25 cellular contexts compared by ENCODE assay signal in the genomic region with DNA sequence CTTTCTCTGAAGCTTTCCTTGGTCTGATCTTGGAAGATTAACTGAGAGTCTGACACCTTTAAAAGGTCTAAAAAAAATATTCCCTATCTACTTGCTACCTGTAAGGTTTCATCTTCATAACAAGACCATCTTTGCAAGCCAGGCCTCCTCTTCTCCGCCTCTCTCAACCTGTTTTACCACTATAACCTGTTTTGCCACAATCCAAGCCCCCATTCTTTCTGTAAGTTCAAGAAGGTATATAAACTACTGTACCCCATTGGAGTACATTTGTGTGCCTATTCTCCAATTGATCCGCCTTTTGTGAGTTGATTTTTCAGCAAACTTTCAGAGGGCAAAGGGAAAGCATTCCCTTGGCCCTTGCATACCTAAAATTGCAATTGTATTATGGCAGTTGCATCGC.
"Had no signal": no experiment of that assay in that cellular context is flagged by ENCODE, and none has a peak within 500 bp of the region (broad histone marks: within the 10 kb centered on the region; RNA-seq: fewer than 3 reads in every experiment).

No MANE protein-coding gene starts in this region.

- H3K27me3 Mint-ChIP-seq: natural killer cell treated with Interleukin-12 subunit alpha and Interleukin-12 subunit beta and Interleukin-15 and Interleukin-18, amount 100 ng/mL, for 72 hours had no signal

- ATAC-seq: activated CD4-positive, CD25-positive, alpha-beta regulatory T cell treated with anti-CD3 and anti-CD28 coated beads, Interleukin-2, amount 50 U/mL, for 24 hours; body of pancreas; left lung; lower lobe of right lung; mucosa of descending colon; natural killer cell treated with Interleukin-12 subunit alpha and Interleukin-12 subunit beta and Interleukin-15 and Interleukin-18, amount 100 ng/mL, for 72 hours had no signal

- H3K9me3 Mint-ChIP-seq: natural killer cell treated with Interleukin-12 subunit alpha and Interleukin-12 subunit beta and Interleukin-15 and Interleukin-18, amount 100 ng/mL, for 72 hours; T-helper 1 cell treated with Interleukin-12 subunit alpha and Interleukin-12 subunit beta and Interleukin-4 antibody, amounts not matched to agents 30 μg/mL and 1 μg/mL, for 36 hours had no signal

- H3K27ac Mint-ChIP-seq: activated naive CD8-positive, alpha-beta T cell; natural killer cell treated with Interleukin-12 subunit alpha and Interleukin-12 subunit beta and Interleukin-15 and Interleukin-18, amount 100 ng/mL, for 72 hours; T-helper 1 cell treated with Interleukin-12 subunit alpha and Interleukin-12 subunit beta and Interleukin-4 antibody, amounts not matched to agents 30 μg/mL and 1 μg/mL, for 36 hours had no signal

- H3K4me3 Mint-ChIP-seq: activated naive CD8-positive, alpha-beta T cell; natural killer cell treated with Interleukin-12 subunit alpha and Interleukin-12 subunit beta and Interleukin-15 and Interleukin-18, amount 100 ng/mL, for 72 hours; T-helper 1 cell treated with Interleukin-12 subunit alpha and Interleukin-12 subunit beta and Interleukin-4 antibody, amounts not matched to agents 30 μg/mL and 1 μg/mL, for 36 hours had no signal

- H3K36me3 Mint-ChIP-seq: activated naive CD8-positive, alpha-beta T cell; natural killer cell treated with Interleukin-12 subunit alpha and Interleukin-12 subunit beta and Interleukin-15 and Interleukin-18, amount 100 ng/mL, for 72 hours had no signal

- DNase-seq: activated CD4-positive, alpha-beta T cell treated with anti-CD3 and anti-CD28 coated beads for 48 hours; activated CD4-positive, alpha-beta T cell treated with anti-CD3 and anti-CD28 coated beads, Interleukin-2, amount 50 U/mL, for 48 hours; activated CD8-positive, alpha-beta memory T cell treated with anti-CD3 and anti-CD28 coated beads for 24 hours; activated effector memory CD4-positive, alpha-beta T cell treated with Interleukin-2 at 50 U/mL for 16 hours; activated naive CD4-positive, alpha-beta T cell treated with Interleukin-2 at 50 U/mL for 16 hours; anterior cingulate cortex; body of pancreas; dorsolateral prefrontal cortex; effector memory CD4-positive, alpha-beta T cell; foreskin fibroblast; head of caudate nucleus; kidney glomerular epithelial cell; left lung; lower lobe of right lung; mesenchymal stem cell; mucosa of descending colon; spleen; stimulated activated naive CD4-positive, alpha-beta T cell; T-helper 9 cell; tibial artery; WERI-Rb-1 had no signal
